Comparison of ENCODE assay signal across 2 cellular contexts in genomic region chr2:30915485-30915884, GRCh38.
TF ChIP-seq lines count a peak whose summit lies in the region.

No MANE protein-coding gene starts in this region.

TF ChIP-seq in HCT116, 20 proteins besides CTCF, POLR2A, EP300 and RAD21 (continued from another document):
- TF ChIP-seq ZBTB33 (IDR thresholded peaks at IDR 0.05; ENCODE audit: extremely low read depth, insufficient replicate concordance, low read length), result no peak
- TF ChIP-seq POLR2AphosphoS5 (IDR thresholded peaks at IDR 0.05; ENCODE audit: low read depth, low read length), result no peak
- TF ChIP-seq ATF3 (IDR thresholded peaks at IDR 0.05), result no peak
- TF ChIP-seq SP1 (IDR thresholded peaks at IDR 0.05; ENCODE audit: low read depth), result no peak
- no peak for TF ChIP-seq EGR1 (IDR thresholded peaks at IDR 0.05; ENCODE audit: low read depth)
- no peak for TF ChIP-seq CBX3 (IDR thresholded peaks at IDR 0.05; ENCODE audit: low read depth)
- TF ChIP-seq EZH2phosphoT487 (IDR thresholded peaks at IDR 0.05; ENCODE audit: borderline replicate concordance), result no peak
- no peak for TF ChIP-seq REST (IDR thresholded peaks at IDR 0.05; ENCODE audit: low read depth)
- no peak for TF ChIP-seq FOSL1 (IDR thresholded peaks at IDR 0.05; ENCODE audit: low read depth)
- TF ChIP-seq ZNF274 (IDR thresholded peaks at IDR 0.05; ENCODE audit: low read depth, low read length), result no peak
- no peak for TF ChIP-seq SIN3A (IDR thresholded peaks at IDR 0.05; ENCODE audit: low read depth)
- no peak for TF ChIP-seq TCF7L2 (IDR thresholded peaks at IDR 0.05; ENCODE audit: borderline replicate concordance, extremely low read depth, insufficient read depth, insufficient read length)
- no peak for TF ChIP-seq ELF1 (IDR thresholded peaks at IDR 0.05; ENCODE audit: borderline replicate concordance, low read depth)
- TF ChIP-seq EZH2 (IDR thresholded peaks at IDR 0.05), result no peak
- no peak for TF ChIP-seq JUND (IDR thresholded peaks at IDR 0.05)
- no peak for TF ChIP-seq ZFX (IDR thresholded peaks at IDR 0.05)

TF ChIP-seq in HepG2, 621 proteins besides CTCF, POLR2A, EP300 and RAD21:
- TF ChIP-seq PAXIP1 (CRISPR knock-in tag; conservative IDR thresholded peaks at IDR 0.05) (no peak), STAG1 (CRISPR knock-in tag; IDR thresholded peaks at IDR 0.05) (peak; percentile 35), ZNF232 (CRISPR knock-in tag; IDR thresholded peaks at IDR 0.05; ENCODE audit: borderline replicate concordance) (no peak), FOSL1 (CRISPR knock-in tag; IDR thresholded peaks at IDR 0.05; ENCODE audit: borderline replicate concordance) (no peak), ZFY (CRISPR knock-in tag; IDR thresholded peaks at IDR 0.05) (0 out of 2 replicates have a peak, but pooled peaks have one; percentile 20), SP4 (CRISPR knock-in tag; IDR thresholded peaks at IDR 0.05) (no peak), KMT2B (CRISPR knock-in tag; IDR thresholded peaks at IDR 0.05) (no peak), XRCC5 (optimal IDR thresholded peaks at IDR 0.05; ENCODE audit: low read length) (no peak), PHF5A (CRISPR knock-in tag; IDR thresholded peaks at IDR 0.05; ENCODE audit: low read depth, unreplicated experiment) (no peak), ZNF768 (CRISPR knock-in tag; IDR thresholded peaks at IDR 0.05) (0 out of 2 replicates have a peak, but pooled peaks have one; percentile 23), ZBTB25 (CRISPR knock-in tag; IDR thresholded peaks at IDR 0.05) (no peak)
